ENCODE assay signal across 9 cellular contexts in the genomic region with DNA sequence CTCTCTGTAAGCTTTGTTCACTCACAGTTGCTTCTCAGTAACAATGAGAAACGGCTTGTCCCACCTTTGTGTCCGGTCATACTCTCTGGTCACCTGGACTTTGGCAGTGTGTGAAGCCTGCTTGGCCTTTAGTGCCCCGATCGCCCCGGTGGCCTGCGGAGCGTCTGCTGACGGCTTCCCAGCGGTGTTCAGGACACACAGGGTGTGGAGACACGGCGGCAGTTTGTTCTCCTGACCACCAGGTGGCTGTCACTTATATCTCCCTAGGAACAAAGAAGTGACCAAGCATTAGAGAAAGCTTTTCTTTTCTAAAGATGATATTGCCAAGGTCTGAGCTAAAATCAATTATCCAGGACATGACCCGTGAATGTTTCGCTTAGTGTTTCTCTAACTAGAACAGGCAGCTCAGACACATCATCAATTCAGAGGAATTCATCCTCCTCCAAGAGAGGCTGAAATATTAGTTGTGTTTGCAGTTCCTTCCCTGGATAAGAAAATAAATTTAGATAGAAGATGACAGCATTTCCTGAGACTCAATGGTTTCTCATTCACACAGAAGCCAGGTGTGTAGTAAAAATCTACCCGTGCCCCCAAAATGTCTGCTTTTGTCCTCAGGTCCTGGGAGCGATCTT.
DNase-seq lines count a peak whose midpoint lies in the region; ATAC-seq and TF ChIP-seq lines count a peak whose summit lies in the region.
"Had no signal": no experiment of that assay in that cellular context is flagged by ENCODE, and none has a peak within 500 bp of the region (broad histone marks: within the 10 kb centered on the region; RNA-seq: fewer than 3 reads in every experiment).

No MANE protein-coding gene starts in this region.

- peaks cover 25% of the 10 kb centered on the region for H3K36me3 Mint-ChIP-seq in WTC11
- H3K36me3 Mint-ChIP-seq: immature natural killer cell had no signal

- POLR2A ChIA-PET in HEK293T (lab: Yijun Ruan, JAX): no interaction called here
- POLR2A ChIA-PET in WTC11 (lab: Charles Lee): no interaction called here

- peaks cover 4% of the 10 kb centered on the region for H3K4me1 Mint-ChIP-seq in WTC11
- H3K4me1 Mint-ChIP-seq: immature natural killer cell had no signal

- H3K27ac Mint-ChIP-seq in WTC11: no peak overlapping the region
- H3K27ac Mint-ChIP-seq: immature natural killer cell had no signal

- peaks cover 35% of the 10 kb centered on the region for H3K9me3 Mint-ChIP-seq in WTC11

- CTCF ChIA-PET in HEK293T (lab: Yijun Ruan, JAX) (interaction anchor here (1.1 kb wide), 1 partner anchor 91 kb away, joined by 3 read pairs; no protein-coding TSS in a partner anchor), WTC11 (lab: Charles Lee) (interaction anchor here (0.6 to 1.4 kb wide), 12 partner anchors 10 to 477 kb away, joined by 3 to 6 read pairs (median 4); no protein-coding TSS in a partner anchor)

- DNase-seq in AG10803 (ENCODE audit: low read depth) (no peak), HEK293T (ENCODE audit: extremely low spot score) (peak; percentile 72), WTC11 (ENCODE audit: low spot score) (peak; percentile 74), left colon (peak in 1 of 2 donors; percentile 49), NCI-H187 (lab: John Stamatoyannopoulos, UW) (no peak), GDM1 (lab: John Stamatoyannopoulos, UW) (no peak), Ammon's horn (ENCODE audit: low spot score) (no peak)

- ATAC-seq in WTC11 (peak; percentile 99), left colon (peak; percentile 71), HG02642 (IDR thresholded peaks at IDR 0.05; ENCODE audit: poor library complexity, unreplicated experiment) (no peak)

- H3K4me3 ChIP-seq in AG10803 (ENCODE audit: low read length): no peak overlapping the region

- no peak overlapping the region for H3K4me3 Mint-ChIP-seq in WTC11
- H3K4me3 Mint-ChIP-seq: immature natural killer cell had no signal

- H3K27me3 Mint-ChIP-seq in WTC11 (ENCODE audit: low read depth): no peaks in the 10 kb centered on the region

- intact Hi-C loops in left colon (cut with DNase I, micrococcal nuclease): no loop called here

- TF ChIP-seq CTCF in AG10803 (conservative IDR thresholded peaks at IDR 0.05; ENCODE audit: low read length) (peak; percentile 39), WTC11 (IDR thresholded peaks at IDR 0.05) (peak; percentile 59)

TF ChIP-seq in HEK293T, 16 proteins besides CTCF, POLR2A, EP300 and RAD21:
- TF ChIP-seq FOXA1 (IDR thresholded peaks at IDR 0.05): no peak
- no peak for TF ChIP-seq ELF4 (IDR thresholded peaks at IDR 0.05)
- no peak for TF ChIP-seq SUZ12 (IDR thresholded peaks at IDR 0.05)
- TF ChIP-seq BHLHE40 (IDR thresholded peaks at IDR 0.05; ENCODE audit: borderline replicate concordance): no peak
- TF ChIP-seq ZNF384 (IDR thresholded peaks at IDR 0.05): no peak
- TF ChIP-seq, protein P1, sequence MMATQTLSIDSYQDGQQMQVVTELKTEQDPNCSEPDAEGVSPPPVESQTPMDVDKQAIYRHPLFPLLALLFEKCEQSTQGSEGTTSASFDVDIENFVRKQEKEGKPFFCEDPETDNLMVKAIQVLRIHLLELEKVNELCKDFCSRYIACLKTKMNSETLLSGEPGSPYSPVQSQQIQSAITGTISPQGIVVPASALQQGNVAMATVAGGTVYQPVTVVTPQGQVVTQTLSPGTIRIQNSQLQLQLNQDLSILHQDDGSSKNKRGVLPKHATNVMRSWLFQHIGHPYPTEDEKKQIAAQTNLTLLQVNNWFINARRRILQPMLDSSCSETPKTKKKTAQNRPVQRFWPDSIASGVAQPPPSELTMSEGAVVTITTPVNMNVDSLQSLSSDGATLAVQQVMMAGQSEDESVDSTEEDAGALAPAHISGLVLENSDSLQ (IDR thresholded peaks at IDR 0.05): no peak; the same call in 1 of the 2 replicates
- TF ChIP-seq ARNT (IDR thresholded peaks at IDR 0.05): no peak
- TF ChIP-seq CTBP1 (IDR thresholded peaks at IDR 0.05; ENCODE audit: borderline replicate concordance): no peak
- TF ChIP-seq HDGF (IDR thresholded peaks at IDR 0.05; ENCODE audit: borderline replicate concordance): no peak
- no peak for TF ChIP-seq SP1 (IDR thresholded peaks at IDR 0.05)
- TF ChIP-seq NFRKB (IDR thresholded peaks at IDR 0.05): no peak
- TF ChIP-seq FOXM1 (IDR thresholded peaks at IDR 0.05; ENCODE audit: borderline replicate concordance): no peak
- TF ChIP-seq TARDBP (IDR thresholded peaks at IDR 0.05): no peak
- TF ChIP-seq FOXK2 (IDR thresholded peaks at IDR 0.05): no peak
- no peak for TF ChIP-seq LEF1 (IDR thresholded peaks at IDR 0.05; ENCODE audit: borderline replicate concordance)
- no peak for TF ChIP-seq L3MBTL2 (conservative IDR thresholded peaks at IDR 0.05)

TF ChIP-seq in WTC11, 78 proteins besides CTCF, POLR2A, EP300 and RAD21:
- 0 out of 2 replicates have a peak, but pooled peaks have one; percentile 6 for TF ChIP-seq ZNF423 (CRISPR knock-in tag; IDR thresholded peaks at IDR 0.05)
- TF ChIP-seq TEAD1 (CRISPR knock-in tag; IDR thresholded peaks at IDR 0.05): no peak

Comparison
In these comparisons a context has a peak if more than half of its experiments do, and no peak if none do; other contexts are left out.
1. DNase-seq: peak in HEK293T (single experiment) and WTC11 (single experiment); none in AG10803 (single experiment), NCI-H187 (0 of 2), GDM1 (single experiment) and Ammon's horn (single experiment).